Comparison of ENCODE assay signal across 8 cellular contexts in genomic region chr3:191051037-191051436, GRCh38.
DNase-seq lines count a peak whose midpoint lies in the region; ATAC-seq, FAIRE-seq and TF ChIP-seq lines count a peak whose summit lies in the region.

No MANE protein-coding gene starts in this region.

- H3K4me1 ChIP-seq in adipocyte (ENCODE audit: control insufficient read depth, insufficient read depth, low read length) = no peaks in the 10 kb centered on the region
- H3K4me1 ChIP-seq in HepG2 (ENCODE audit: insufficient read depth, low read length) = no peaks in the 10 kb centered on the region

- no peak overlapping the region for H2AFZ ChIP-seq in HepG2 (ENCODE audit: low read length)

- in situ Hi-C loops in HepG2 (cut with HindIII; ENCODE audit: extremely low pct_ligation_motif_present, low pct_unique_long_range_greater_than_20kb) = loop anchor here (10.0 kb wide), 1 partner anchor 166 kb away; no protein-coding TSS in a partner anchor

- peak; percentile 51; the same call in 1 of the 2 replicates for TF ChIP-seq CTCF in HepG2 (CRISPR knock-in tag; IDR thresholded peaks at IDR 0.05)

- peak; percentile 61 for ATAC-seq in GM19035 (IDR thresholded peaks at IDR 0.05; ENCODE audit: unreplicated experiment)
- ATAC-seq in HepG2 = peak; percentile 55; the same call in 2 of the 3 replicates

- intact Hi-C loops in HepG2 (cut with micrococcal nuclease; ENCODE audit: unreplicated experiment) = loop anchor here (1.0 to 10.0 kb wide), 3 partner anchors 167 to 666 kb away; partner anchors contain the start of gene CLDN16

- no TSS peak for BruUV-seq in HepG2 (replicated peaks; lab: Mats Ljungman, UMichigan)

- POLR2A ChIA-PET in HepG2 (lab: Yijun Ruan, JAX) = no interaction called here

- DNase-seq in AML-193 (lab: John Stamatoyannopoulos, UW) = peak; percentile 41 to 43
- DNase-seq in MV-4-11 (lab: John Stamatoyannopoulos, UW) = peak; percentile 12
- DNase-seq in adipocyte (ENCODE audit: low read depth) = peak; percentile 84
- DNase-seq in HepG2 (ENCODE audit: low spot score) = peak; percentile 9
- no peak for DNase-seq in effector CD4-positive, alpha-beta T cell
- no peak for DNase-seq in activated CD8-positive, alpha-beta memory T cell treated with anti-CD3 and anti-CD28 coated beads, Interleukin-2, amount 50 U/mL, for 4 hours
- DNase-seq in activated CD4-positive, alpha-beta T cell treated with anti-CD3 and anti-CD28 coated beads for 4 hours = no peak

- TF ChIP-seq RAD21 in HepG2 (CRISPR knock-in tag; IDR thresholded peaks at IDR 0.05) = no peak

- FAIRE-seq in HepG2 (lab: Jason Lieb, UNC) = no peak

- no peak overlapping the region for H3K9ac ChIP-seq in adipocyte (ENCODE audit: low read length)
- H3K9ac ChIP-seq in HepG2 (ENCODE audit: insufficient read depth, low read depth, low read length) = no peak overlapping the region

- H3K4me3 ChIP-seq in adipocyte (ENCODE audit: low read length) (no peak overlapping the region), HepG2 (replicated peaks in 1 of 3; ENCODE audit: insufficient read depth in 1 of 3, low read depth in 2 of 3, low read length in 3 of 3) (no peak overlapping the region)

- TF ChIP-seq EP300 in HepG2 (IDR thresholded peaks at IDR 0.05; ENCODE audit: low read depth in 2 of 2, low read length in 2 of 2) (no peak), HepG2 (CRISPR knock-in tag; IDR thresholded peaks at IDR 0.05; ENCODE audit: borderline replicate concordance) (no peak)

- H3K79me2 ChIP-seq in HepG2 (ENCODE audit: insufficient read depth, low read length) = no peaks in the 10 kb centered on the region

- no peak overlapping the region for H3K4me2 ChIP-seq in HepG2 (ENCODE audit: low read depth, low read length)

- TF ChIP-seq POLR2A in HepG2 (IDR thresholded peaks at IDR 0.05; ENCODE audit: insufficient read depth in 1 of 2, low read depth in 2 of 2, low read length in 2 of 2) = no peak

- no peaks in the 10 kb centered on the region for H3K27me3 ChIP-seq in adipocyte (replicated peaks; ENCODE audit: control insufficient read depth, insufficient read depth, low read length)
- no peaks in the 10 kb centered on the region for H3K27me3 ChIP-seq in HepG2 (ENCODE audit: control insufficient read depth in 1 of 2, insufficient read depth in 2 of 2, low read length in 2 of 2)

- WGBS in HepG2 (ENCODE audit: low lambda C conversion rate) = 0% methylated on average over 4 of the region's 4 CpGs

- no peak overlapping the region for H3K27ac ChIP-seq in HepG2 (ENCODE audit: extremely low read length, insufficient read depth, low read length)

- CTCF ChIA-PET in HepG2 (lab: Yijun Ruan, JAX; ENCODE audit: low intra/inter-chr PET ratio, low total read pairs) = interaction anchor here (0.9 to 2.3 kb wide), 4 partner anchors 167 to 351 kb away, joined by 3 to 16 read pairs (median 8); no protein-coding TSS in a partner anchor

- H3K9me3 ChIP-seq in adipocyte (ENCODE audit: control insufficient read depth, low read length) = no peaks in the 10 kb centered on the region
- no peaks in the 10 kb centered on the region for H3K9me3 ChIP-seq in HepG2 (ENCODE audit: low read length)

- no peaks in the 10 kb centered on the region for H4K20me1 ChIP-seq in HepG2 (ENCODE audit: insufficient read depth, low read length)

- H3K36me3 ChIP-seq in adipocyte (ENCODE audit: control insufficient read depth, insufficient read depth, low read length, severe bottlenecking) = no peaks in the 10 kb centered on the region
- H3K36me3 ChIP-seq in HepG2 (replicated peaks in 1 of 2; ENCODE audit: control insufficient read depth in 1 of 2, insufficient read depth in 2 of 2, low read length in 2 of 2) = no peaks in the 10 kb centered on the region

TF ChIP-seq in HepG2, 621 proteins besides CTCF, POLR2A, EP300 and RAD21:
- no peak for TF ChIP-seq SIN3B (IDR thresholded peaks at IDR 0.05; ENCODE audit: low read length)
- no peak for TF ChIP-seq FUBP1 (CRISPR knock-in tag; IDR thresholded peaks at IDR 0.05; ENCODE audit: borderline replicate concordance)
- peak; percentile 50; the same call in 1 of the 2 replicates for TF ChIP-seq SMC3 (IDR thresholded peaks at IDR 0.05; ENCODE audit: low read length)
- peak; percentile 70 for TF ChIP-seq STAG1 (CRISPR knock-in tag; IDR thresholded peaks at IDR 0.05)

Comparison
In these comparisons a context has a peak if more than half of its experiments do, and no peak if none do; other contexts are left out.
1. DNase-seq: peak in AML-193 (2 of 2), MV-4-11 (single experiment), adipocyte (single experiment) and HepG2 (single experiment); none in effector CD4-positive, alpha-beta T cell (single experiment), activated CD8-positive, alpha-beta memory T cell treated with anti-CD3 and anti-CD28 coated beads, Interleukin-2, amount 50 U/mL, for 4 hours (single experiment) and activated CD4-positive, alpha-beta T cell treated with anti-CD3 and anti-CD28 coated beads for 4 hours (0 of 2).